ENCODE assay signal across 18 cellular contexts in genomic region chr3:131158434-131158833, GRCh38.
DNase-seq lines count a peak whose midpoint lies in the region; ATAC-seq, FAIRE-seq and TF ChIP-seq lines count a peak whose summit lies in the region.
"Had no signal": no experiment of that assay in that cellular context is flagged by ENCODE, and none has a peak within 500 bp of the region (broad histone marks: within the 10 kb centered on the region; RNA-seq: fewer than 3 reads in every experiment).

No MANE protein-coding gene starts in this region.

- peak overlapping the region; percentile 62 for H4K8ac ChIP-seq in H1 (ENCODE audit: extremely low read depth, insufficient read depth, low read length)

- H3K27me3 ChIP-seq in BLaER1 treated with 17β-estradiol and CSF1 and Interleukin-3, amounts not matched to agents 10 nM and 100 nM = no peaks in the 10 kb centered on the region
- H3K27me3 ChIP-seq in H1 (replicated peaks in 1 of 4; ENCODE audit: control insufficient read depth in 3 of 4, extremely low read depth in 1 of 4, insufficient read depth in 3 of 4, low read length in 3 of 4) (no peaks in the 10 kb centered on the region), upper lobe of left lung (no peaks in the 10 kb centered on the region), left ventricle myocardium inferior (ENCODE audit: low read depth) (no peaks in the 10 kb centered on the region)

- H2BK20ac ChIP-seq in H1 (ENCODE audit: low read length) = no peak overlapping the region

- CTCF ChIA-PET in H1 (lab: Charles Lee; ENCODE audit: partially characterized antibody) (interaction anchor here (0.6 to 1.9 kb wide), 3 partner anchors 111 to 977 kb away, joined by 3 to 4 read pairs (median 3); no protein-coding TSS in a partner anchor), MCF 10A (lab: Yijun Ruan, JAX) (no interaction called here), HEK293T (lab: Yijun Ruan, JAX) (no interaction called here)

- TF ChIP-seq EP300 in H1 (IDR thresholded peaks at IDR 0.05; ENCODE audit: borderline replicate concordance in 1 of 2, low read depth in 2 of 2, low read length in 2 of 2) (no peak), upper lobe of left lung (IDR thresholded peaks at IDR 0.05) (no peak)

- no peak for FAIRE-seq in H1 (lab: Jason Lieb, UNC)
- FAIRE-seq: GM19239 had no signal

- TF ChIP-seq POLR2A in H1 (IDR thresholded peaks at IDR 0.05; ENCODE audit: control extremely low read depth in 1 of 2, low read depth in 2 of 2, low read length in 2 of 2) = no peak
- no peak for TF ChIP-seq POLR2A in upper lobe of left lung (IDR thresholded peaks at IDR 0.05)

- no peak overlapping the region for H4K5ac ChIP-seq in H1 (ENCODE audit: insufficient read length, low read depth, low read length)

- WGBS in H1 (ENCODE audit: extremely low coverage in 1 of 2, insufficient coverage in 1 of 2, insufficient read length in 1 of 2, insufficient replicate concordance in 2 of 2, low coverage in 1 of 2, low lambda C conversion rate in 2 of 2, missing lambda C conversion rate in 1 of 2), 2 experiments = 89% methylated on average over 4 of the region's 4 CpGs; no CpG with 5 or more reads in 1 of the 2 experiments
- WGBS in upper lobe of left lung, 2 donors = 90 to 93% methylated on average over 3 to 4 of the region's 4 CpGs

- H3K23me2 ChIP-seq in H1 (ENCODE audit: low read depth, low read length) = no peaks in the 10 kb centered on the region

- no peak overlapping the region for H3K4me3 ChIP-seq in BLaER1 treated with 17β-estradiol and CSF1 and Interleukin-3, amounts not matched to agents 10 nM and 100 nM
- H3K4me3 ChIP-seq in H1 (ENCODE audit: extremely low read depth in 1 of 4, insufficient read depth in 2 of 4, low read depth in 3 of 4, low read length in 4 of 4) = no peak overlapping the region
- H3K4me3 ChIP-seq in upper lobe of left lung = no peak overlapping the region
- H3K4me3 ChIP-seq in left ventricle myocardium inferior = no peak overlapping the region

- 0 out of 2 replicates have a peak overlapping the region, but pooled peaks have one; percentile 75 for H2AK5ac ChIP-seq in H1 (ENCODE audit: low read depth, low read length)

- DNase-seq in H1 (ENCODE audit: low read depth in 1 of 2, low spot score in 2 of 2) (no peak), posterior vena cava (ENCODE audit: low spot score) (peak; percentile 76), upper lobe of left lung (peak in 1 of 2 donors; percentile 28), MCF 10A (ENCODE audit: unreplicated experiment) (no peak), left ventricle myocardium inferior (no peak), HEK293T (ENCODE audit: extremely low spot score) (no peak), left ventricle myocardium superior (no peak)
- DNase-seq: ACHN; Caco-2; CD8-positive, alpha-beta memory T cell; DMS53; GF-D8; GOT3; HCEC 1CT had no signal

- no peak overlapping the region for H4K91ac ChIP-seq in H1 (replicated peaks; ENCODE audit: insufficient read length, low read length)

- no peaks in the 10 kb centered on the region for H3K79me2 ChIP-seq in H1 (ENCODE audit: control insufficient read depth in 1 of 2, insufficient read depth in 2 of 2, low read length in 2 of 2)

- intact Hi-C loops in posterior vena cava (cut with DNase I) = no loop called here
- intact Hi-C loops in MCF 10A (cut with micrococcal nuclease) = no loop called here
- intact Hi-C loops in left ventricle myocardium inferior (cut with micrococcal nuclease) = no loop called here
- intact Hi-C loops in left ventricle myocardium superior (cut with micrococcal nuclease) = no loop called here

- no peaks in the 10 kb centered on the region for H3K9me3 Mint-ChIP-seq in MCF 10A (ENCODE audit: unreplicated experiment)
- H3K9me3 Mint-ChIP-seq: CD8-positive, alpha-beta memory T cell had no signal

- peaks cover 0 to 24% (median 17%) of the 10 kb centered on the region in 10 experiments; a peak in 17 of 20 replicates for H3K4me1 ChIP-seq in BLaER1 treated with 17β-estradiol and CSF1 and Interleukin-3, amounts not matched to agents 10 nM and 100 nM
- H3K4me1 ChIP-seq in H1 (replicated peaks in 1 of 4; ENCODE audit: control insufficient read depth in 3 of 4, insufficient read depth in 4 of 4, low read length in 3 of 4) = no peaks in the 10 kb centered on the region
- H3K4me1 ChIP-seq in upper lobe of left lung = no peaks in the 10 kb centered on the region
- H3K4me1 ChIP-seq in left ventricle myocardium inferior = no peaks in the 10 kb centered on the region
- H3K4me1 ChIP-seq: Caco-2 had no signal

- no peaks in the 10 kb centered on the region for H3K36me3 Mint-ChIP-seq in MCF 10A (ENCODE audit: insufficient read depth, unreplicated experiment)

- H3K27ac Mint-ChIP-seq in MCF 10A (ENCODE audit: low read depth, unreplicated experiment) = no peak overlapping the region
- H3K27ac Mint-ChIP-seq: B cell had no signal

- no peak overlapping the region for H3K9ac ChIP-seq in BLaER1 treated with 17β-estradiol and CSF1 and Interleukin-3, amounts not matched to agents 10 nM and 100 nM
- no peak overlapping the region for H3K9ac ChIP-seq in H1 (replicated peaks in 1 of 4; ENCODE audit: extremely low read depth in 1 of 4, low read depth in 3 of 4, low read length in 3 of 4)

- no peaks in the 10 kb centered on the region for H3K79me1 ChIP-seq in H1 (ENCODE audit: low read depth, low read length)

- H3K4ac ChIP-seq in H1 (replicated peaks; ENCODE audit: insufficient read length, low read depth, low read length) = no peak overlapping the region

- no peak overlapping the region for H3K56ac ChIP-seq in H1 (replicated peaks; ENCODE audit: insufficient read length, low read depth, low read length)

- peak overlapping the region; percentile 50; the same call in 1 of the 2 replicates for H2BK12ac ChIP-seq in H1 (ENCODE audit: low read depth, low read length)

- H2BK120ac ChIP-seq in H1 (replicated peaks; ENCODE audit: low read depth, low read length) = no peak overlapping the region

- H2AFZ ChIP-seq in H1 (ENCODE audit: low read length) = no peak overlapping the region

- TF ChIP-seq CTCF in H1 (IDR thresholded peaks at IDR 0.05; ENCODE audit: control extremely low read depth in 1 of 3, insufficient read depth in 1 of 3, low read depth in 1 of 3, low read length in 3 of 3) (no peak; a peak in 1 of 4 replicates), upper lobe of left lung (IDR thresholded peaks at IDR 0.05) (no peak), MCF 10A (IDR thresholded peaks at IDR 0.05; ENCODE audit: unreplicated experiment) (no peak), left ventricle myocardium inferior (IDR thresholded peaks at IDR 0.05; ENCODE audit: borderline replicate concordance) (no peak)

- H4K20me1 ChIP-seq in BLaER1 treated with 17β-estradiol and CSF1 and Interleukin-3, amounts not matched to agents 10 nM and 100 nM = no peaks in the 10 kb centered on the region
- H4K20me1 ChIP-seq in H1 (replicated peaks in 1 of 2; ENCODE audit: control insufficient read depth in 1 of 2, insufficient read depth in 2 of 2, low read length in 2 of 2) = no peaks in the 10 kb centered on the region

- no peaks in the 10 kb centered on the region for H3K4me1 Mint-ChIP-seq in MCF 10A (ENCODE audit: insufficient read depth, unreplicated experiment)
- H3K4me1 Mint-ChIP-seq: B cell; CD8-positive, alpha-beta memory T cell had no signal

- no peak overlapping the region for H3K4me3 Mint-ChIP-seq in MCF 10A (ENCODE audit: unreplicated experiment)
- H3K4me3 Mint-ChIP-seq: B cell; CD8-positive, alpha-beta memory T cell had no signal

- no peak overlapping the region for H3K27ac ChIP-seq in BLaER1 treated with 17β-estradiol and CSF1 and Interleukin-3, amounts not matched to agents 10 nM and 100 nM
- no peak overlapping the region for H3K27ac ChIP-seq in H1 (ENCODE audit: low read depth, low read length)
- H3K27ac ChIP-seq in upper lobe of left lung = no peak overlapping the region
- no peak overlapping the region for H3K27ac ChIP-seq in left ventricle myocardium inferior (replicated peaks)
- H3K27ac ChIP-seq: HL-60 had no signal

- no peaks in the 10 kb centered on the region for H3K36me3 ChIP-seq in BLaER1 treated with 17β-estradiol and CSF1 and Interleukin-3, amounts not matched to agents 10 nM and 100 nM
- H3K36me3 ChIP-seq in H1 (ENCODE audit: control insufficient read depth in 2 of 4, insufficient read depth in 4 of 4, low read length in 3 of 4) (no peaks in the 10 kb centered on the region), upper lobe of left lung (no peaks in the 10 kb centered on the region), left ventricle myocardium inferior (no peaks in the 10 kb centered on the region)

- POLR2A ChIA-PET in H1 (lab: Charles Lee; ENCODE audit: partially characterized antibody) (no interaction called here), MCF 10A (lab: Yijun Ruan, JAX) (no interaction called here), HEK293T (lab: Yijun Ruan, JAX) (no interaction called here)

- no peak overlapping the region for H3K18ac ChIP-seq in H1 (ENCODE audit: extremely low read depth, low read length)

- no peak for TF ChIP-seq RAD21 in H1 (IDR thresholded peaks at IDR 0.05 in 1 of 2, conservative IDR thresholded peaks at IDR 0.05 in 1 of 2; ENCODE audit: low read depth in 2 of 2, low read length in 2 of 2)

- H3K14ac ChIP-seq in H1 (ENCODE audit: insufficient read length) = no peak overlapping the region

- no peaks in the 10 kb centered on the region for H3K9me3 ChIP-seq in BLaER1 treated with 17β-estradiol and CSF1 and Interleukin-3, amounts not matched to agents 10 nM and 100 nM (replicated peaks in 1 of 11)
- H3K9me3 ChIP-seq in H1 (ENCODE audit: insufficient read depth in 2 of 2, low read depth in 1 of 2, low read length in 1 of 2) (no peaks in the 10 kb centered on the region), upper lobe of left lung (no peaks in the 10 kb centered on the region), left ventricle myocardium inferior (replicated peaks) (no peaks in the 10 kb centered on the region)
- H3K9me3 ChIP-seq: Caco-2 had no signal

- no peaks in the 10 kb centered on the region for H3K27me3 Mint-ChIP-seq in MCF 10A (ENCODE audit: insufficient read depth, unreplicated experiment)

- H3K4me2 ChIP-seq in BLaER1 treated with 17β-estradiol and CSF1 and Interleukin-3, amounts not matched to agents 10 nM and 100 nM = peak overlapping the region in 8 of 11 experiments; percentile 2 to 54 (median 44); a peak in 11 of 22 replicates
- H3K4me2 ChIP-seq in H1 (ENCODE audit: insufficient read depth in 1 of 2, low read depth in 2 of 2, low read length in 2 of 2) = no peak overlapping the region

- no TSS peak for BruUV-seq in MCF 10A (replicated peaks; lab: Mats Ljungman, UMichigan)

- H3K23ac ChIP-seq in H1 (ENCODE audit: insufficient read length) = no peak overlapping the region

- H2BK5ac ChIP-seq in H1 (ENCODE audit: low read depth, low read length) = peak overlapping the region; percentile 35; the same call in 1 of the 2 replicates

- peak; percentile 16 to 49 for ATAC-seq in upper lobe of left lung (ENCODE audit: low FRiP score in 2 of 2)
- ATAC-seq in left ventricle myocardium superior = no peak

- no peak overlapping the region; the same call in 1 of the 2 replicates for H2BK15ac ChIP-seq in H1 (ENCODE audit: low read length)

TF ChIP-seq in H1, 55 proteins besides CTCF, POLR2A, EP300 and RAD21 (continues in another document):
- no peak for TF ChIP-seq RFX5 (IDR thresholded peaks at IDR 0.05; ENCODE audit: borderline replicate concordance, low read depth, low read length)
- TF ChIP-seq SIRT6 (IDR thresholded peaks at IDR 0.05; ENCODE audit: low read length) = no peak

TF ChIP-seq in HEK293T, 16 proteins besides CTCF, POLR2A, EP300 and RAD21 (continues in another document):
- TF ChIP-seq SUZ12 (IDR thresholded peaks at IDR 0.05) (no peak), ZNF384 (IDR thresholded peaks at IDR 0.05) (no peak), BHLHE40 (IDR thresholded peaks at IDR 0.05; ENCODE audit: borderline replicate concordance) (no peak)

Comparison
In these comparisons a context has a peak if more than half of its experiments do, and no peak if none do; other contexts are left out.
1. H3K4me2 ChIP-seq: peak in BLaER1 treated with 17β-estradiol and CSF1 and Interleukin-3, amounts not matched to agents 10 nM and 100 nM (8 of 11); none in H1 (0 of 2).